ENCODE assay signal across 8 cellular contexts in the genomic region with DNA sequence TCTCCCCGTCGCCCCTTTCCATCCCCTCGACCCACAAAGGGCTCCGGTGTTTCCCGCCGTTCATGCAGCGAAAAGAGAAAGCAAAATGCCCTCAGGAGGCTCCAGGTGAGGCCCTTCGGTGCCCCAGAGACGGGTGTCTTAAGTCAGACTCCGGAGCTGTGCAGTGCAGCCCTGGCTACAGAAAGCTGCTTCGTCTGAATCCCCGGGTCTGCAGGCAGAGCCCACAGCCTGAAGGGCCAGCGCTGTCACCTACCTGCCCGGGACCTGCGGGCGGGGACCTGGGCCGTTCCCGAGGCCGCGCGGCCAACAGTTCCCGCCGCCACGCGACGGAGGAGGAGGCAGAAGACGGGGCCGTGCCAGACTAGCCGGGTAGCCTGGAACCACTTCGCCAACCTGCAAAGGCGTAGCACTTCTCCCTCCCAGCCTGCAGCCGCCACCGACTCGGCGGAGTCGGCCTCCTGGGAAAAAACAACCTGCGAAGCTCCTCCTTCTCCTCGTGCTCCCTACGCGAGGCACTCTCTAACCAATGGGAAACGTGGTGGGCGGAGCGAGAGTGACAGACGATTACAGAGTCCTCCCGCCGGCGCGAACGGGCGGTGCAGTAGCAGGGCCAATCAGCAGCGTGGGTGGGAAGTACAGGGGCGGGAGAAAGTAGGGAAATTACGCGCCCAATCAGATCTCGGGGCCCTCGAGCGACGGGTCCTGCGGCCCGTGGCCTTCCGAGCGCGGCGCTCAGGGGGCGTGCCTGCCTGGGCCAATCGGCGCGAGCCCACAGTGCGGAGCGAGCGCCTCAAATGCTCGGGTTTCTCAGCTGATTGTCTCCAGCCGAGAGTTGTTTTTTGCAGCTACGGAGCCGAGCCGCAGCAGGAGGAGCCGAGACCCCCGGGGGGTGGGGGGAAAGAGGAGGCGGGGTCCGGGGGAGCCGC. TPM values are rescaled to one million over a fixed set of nuclear protein-coding genes. Genes with fewer than 3 reads are reported as not detected.
DNase-seq lines count a peak whose midpoint lies in the region; ATAC-seq and TF ChIP-seq lines count a peak whose summit lies in the region.

GPR137C (plus strand) TSS at position 774 of the 926 bp plus-strand sequence. CDS start 312 bp downstream, outside the sequence.
A gene with protein sequence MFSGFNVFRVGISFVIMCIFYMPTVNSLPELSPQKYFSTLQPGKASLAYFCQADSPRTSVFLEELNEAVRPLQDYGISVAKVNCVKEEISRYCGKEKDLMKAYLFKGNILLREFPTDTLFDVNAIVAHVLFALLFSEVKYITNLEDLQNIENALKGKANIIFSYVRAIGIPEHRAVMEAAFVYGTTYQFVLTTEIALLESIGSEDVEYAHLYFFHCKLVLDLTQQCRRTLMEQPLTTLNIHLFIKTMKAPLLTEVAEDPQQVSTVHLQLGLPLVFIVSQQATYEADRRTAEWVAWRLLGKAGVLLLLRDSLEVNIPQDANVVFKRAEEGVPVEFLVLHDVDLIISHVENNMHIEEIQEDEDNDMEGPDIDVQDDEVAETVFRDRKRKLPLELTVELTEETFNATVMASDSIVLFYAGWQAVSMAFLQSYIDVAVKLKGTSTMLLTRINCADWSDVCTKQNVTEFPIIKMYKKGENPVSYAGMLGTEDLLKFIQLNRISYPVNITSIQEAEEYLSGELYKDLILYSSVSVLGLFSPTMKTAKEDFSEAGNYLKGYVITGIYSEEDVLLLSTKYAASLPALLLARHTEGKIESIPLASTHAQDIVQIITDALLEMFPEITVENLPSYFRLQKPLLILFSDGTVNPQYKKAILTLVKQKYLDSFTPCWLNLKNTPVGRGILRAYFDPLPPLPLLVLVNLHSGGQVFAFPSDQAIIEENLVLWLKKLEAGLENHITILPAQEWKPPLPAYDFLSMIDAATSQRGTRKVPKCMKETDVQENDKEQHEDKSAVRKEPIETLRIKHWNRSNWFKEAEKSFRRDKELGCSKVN (minus strand): TSS at position 443 of the 926 bp plus-strand sequence. CDS start 8,948 bp downstream, outside the sequence.

- peak within 1 kb of the TSS; percentile 98 to 100 for H3K4me3 Mint-ChIP-seq in activated T-cell treated with anti-CD3 and anti-CD28 coated beads, Interleukin-2, amount 50 U/mL, for 72 hours

- DNase-seq in DMS79 treated with DMSO at 0.1 percent for 48 hours (lab: John Stamatoyannopoulos, UW) (peak; percentile 100), Panc1 (ENCODE audit: low read depth, low spot score) (peak; percentile 95), esophagus muscularis mucosa (ENCODE audit: extremely low spot score) (peak; percentile 100)
- peak; percentile 98 to 100 for DNase-seq in activated T-cell treated with anti-CD3 and anti-CD28 coated beads, Interleukin-2, amount 50 U/mL, for 72 hours
- peak; percentile 97 to 98 for DNase-seq in stimulated activated CD8-positive, alpha-beta memory T cell treated with anti-CD3 and anti-CD28 coated beads, Interleukin-7, amount 100 ng/mL, for 1 hour (ENCODE audit: low read depth in 2 of 2)

- H4K20me1 ChIP-seq in KMS-11 (ENCODE audit: insufficient read depth), result no peaks in the 10 kb centered on the region

- H3K27ac ChIP-seq in KMS-11 (peak within 1 kb of the TSS; percentile 78), Panc1 (ENCODE audit: low read length) (peak within 1 kb of the TSS; percentile 32), esophagus muscularis mucosa (replicated peaks in 1 of 4) (peak within 1 kb of the TSS; percentile 86 to 96 (median 94)), muscle layer of colon (ENCODE audit: low read depth, low read length) (peak within 1 kb of the TSS; percentile 76)

- POLR2A ChIA-PET in Panc1 (lab: Charles Lee), result interaction anchor here (0.7 kb wide), 3 partner anchors 121 to 225 kb away, joined by 3 to 4 read pairs (median 3); no protein-coding TSS in a partner anchor

- peaks cover 10% of the 10 kb centered on the region; the same call in 1 of the 2 replicates for H3K79me2 ChIP-seq in KMS-11 (ENCODE audit: insufficient read depth, low read depth)

- CTCF ChIA-PET in Panc1 (lab: Charles Lee), result no interaction called here

- H3K4me1 ChIP-seq in KMS-11 (ENCODE audit: low read depth, poor library complexity, severe bottlenecking) (peaks cover 17% of the 10 kb centered on the region), Panc1 (ENCODE audit: control insufficient read depth, insufficient read depth, low read length) (peaks cover 14% of the 10 kb centered on the region), esophagus muscularis mucosa (peaks cover 17 to 28% (median 28%) of the 10 kb centered on the region in 4 donors), muscle layer of colon (ENCODE audit: insufficient read depth, low read length) (peaks cover 16% of the 10 kb centered on the region)

- H3K4me3 ChIP-seq in KMS-11 (IDR thresholded peaks at IDR 0.05; ENCODE audit: insufficient read depth, low read depth, low read length) (no peak within 1 kb of the TSS), Panc1 (ENCODE audit: low read depth in 2 of 2, low read length in 2 of 2) (peak within 1 kb of the TSS; percentile 62 to 92), esophagus muscularis mucosa (peak within 1 kb of the TSS; percentile 74 to 91 (median 82)), muscle layer of colon (ENCODE audit: low read depth in 1 of 2, low read length in 2 of 2) (peak within 1 kb of the TSS; percentile 73 to 94)

- no peak for TF ChIP-seq EP300 in esophagus muscularis mucosa (IDR thresholded peaks at IDR 0.05)

- H2AFZ ChIP-seq in KMS-11 (ENCODE audit: low read depth), result peak within 1 kb of the TSS; percentile 91

- 1% methylated on average over 26 of the region's 81 CpGs for WGBS in esophagus muscularis mucosa

- intact Hi-C loops in Panc1 (cut with micrococcal nuclease; ENCODE audit: unreplicated experiment) (no loop called here), esophagus muscularis mucosa (cut with DNase I) (loop anchor here (5.0 kb wide), 2 partner anchors 140 to 600 kb away; partner anchors contain the start of gene DDHD1)

- peak within 1 kb of the TSS; percentile 85 for H3K4me2 ChIP-seq in KMS-11

- peaks cover 23% of the 10 kb centered on the region for H3K27me3 Mint-ChIP-seq in activated T-cell treated with anti-CD3 and anti-CD28 coated beads, Interleukin-2, amount 50 U/mL, for 72 hours (ENCODE audit: low read depth)

- peaks cover 22% of the 10 kb centered on the region for H3K4me1 Mint-ChIP-seq in activated T-cell treated with anti-CD3 and anti-CD28 coated beads, Interleukin-2, amount 50 U/mL, for 72 hours (ENCODE audit: low read depth)

- H3K36me3 ChIP-seq in KMS-11 (ENCODE audit: insufficient read depth), result no peaks in the 10 kb centered on the region
- H3K36me3 ChIP-seq in Panc1 (ENCODE audit: control insufficient read depth, insufficient read depth, low read length), result no peaks in the 10 kb centered on the region
- no peaks in the 10 kb centered on the region for H3K36me3 ChIP-seq in esophagus muscularis mucosa
- H3K36me3 ChIP-seq in muscle layer of colon (ENCODE audit: insufficient read depth, low read length), result no peaks in the 10 kb centered on the region

- H3K27me3 ChIP-seq in KMS-11 (ENCODE audit: insufficient read depth, low read depth) (no peaks in the 10 kb centered on the region), Panc1 (ENCODE audit: control insufficient read depth, insufficient read depth, low read length) (no peaks in the 10 kb centered on the region; the same call in 1 of the 2 replicates), esophagus muscularis mucosa (no peaks in the 10 kb centered on the region), muscle layer of colon (ENCODE audit: control insufficient read depth in 1 of 2, insufficient read depth in 2 of 2, low read length in 2 of 2) (no peaks in the 10 kb centered on the region)

- TF ChIP-seq POLR2A in esophagus muscularis mucosa (IDR thresholded peaks at IDR 0.05; ENCODE audit: low read depth), result peak; percentile 64

- H3K9me3 Mint-ChIP-seq in activated T-cell treated with anti-CD3 and anti-CD28 coated beads, Interleukin-2, amount 50 U/mL, for 72 hours, result no peaks in the 10 kb centered on the region

- in situ Hi-C loops in Panc1 (cut with HindIII; ENCODE audit: low pct_unique_long_range_greater_than_20kb, low sequenced_read_pairs), result no loop called here

- H3K27ac Mint-ChIP-seq in activated T-cell treated with anti-CD3 and anti-CD28 coated beads, Interleukin-2, amount 50 U/mL, for 72 hours, result peak within 1 kb of the TSS; percentile 92

- TF ChIP-seq CTCF in KMS-11 (conservative IDR thresholded peaks at IDR 0.05; ENCODE audit: low read depth, low read length) (no peak), Panc1 (IDR thresholded peaks at IDR 0.05) (no peak), esophagus muscularis mucosa (IDR thresholded peaks at IDR 0.05) (peak in 1 of 3 experiments; percentile 14)

- ATAC-seq in GM21786 (IDR thresholded peaks at IDR 0.05; ENCODE audit: unreplicated experiment) (peak; percentile 96), Panc1 (peak; percentile 96)
- peak; percentile 91 to 92 for ATAC-seq in activated T-cell treated with anti-CD3 and anti-CD28 coated beads, Interleukin-2, amount 50 U/mL, for 72 hours (replicated peaks in 1 of 2)

- TSS peak; percentile 85 for BruUV-seq in Panc1 (replicated peaks; lab: Mats Ljungman, UMichigan)

- no peaks in the 10 kb centered on the region for H3K9me3 ChIP-seq in Panc1 (ENCODE audit: control insufficient read depth, insufficient read depth, low read depth, low read length)
- H3K9me3 ChIP-seq in esophagus muscularis mucosa, result no peaks in the 10 kb centered on the region
- H3K9me3 ChIP-seq in muscle layer of colon (ENCODE audit: low read length), result no peaks in the 10 kb centered on the region

- H3K9ac ChIP-seq in KMS-11 (peak within 1 kb of the TSS; percentile 70), muscle layer of colon (ENCODE audit: low read length) (peak within 1 kb of the TSS; percentile 81)

- H3K36me3 Mint-ChIP-seq in activated T-cell treated with anti-CD3 and anti-CD28 coated beads, Interleukin-2, amount 50 U/mL, for 72 hours (ENCODE audit: insufficient read depth in 2 of 2), result peaks cover 2 to 4% of the 10 kb centered on the region in 2 donors

RNA-seq across cellular contexts. Expression of gene GPR137C, which starts in this region (rescaled TPM):
- total RNA-seq in Panc1 (2021; ENCODE audit: unreplicated experiment), result 2.7 TPM
- 0.85 TPM for polyA plus RNA-seq in Panc1 (2012; ENCODE audit: insufficient read length)
- under 1 TPM; 0.12 to 0.46 TPM for total RNA-seq in activated T-cell treated with anti-CD3 and anti-CD28 coated beads, Interleukin-2, amount 50 U/mL, for 72 hours
- 1 to 10 TPM in 1 of 4 donors, under 1 TPM in 3; 0.39 to 1.2 (median 0.45) TPM for total RNA-seq in esophagus muscularis mucosa

RNA-seq across cellular contexts. Expression of the second gene that starts in this region (rescaled TPM):
- total RNA-seq in Panc1 (2021; ENCODE audit: unreplicated experiment), result 4.9 TPM
- 2.2 TPM for polyA plus RNA-seq in Panc1 (2012; ENCODE audit: insufficient read length)
- total RNA-seq in activated T-cell treated with anti-CD3 and anti-CD28 coated beads, Interleukin-2, amount 50 U/mL, for 72 hours, result 1 to 10 TPM; 4.0 to 6.7 TPM
- total RNA-seq in esophagus muscularis mucosa, result 10 to 100 TPM in 3 of 4 donors, 1 to 10 TPM in 1; 6.5 to 12.5 (median 11.8) TPM

Comparison
In these comparisons a context has a peak if more than half of its experiments do, and no peak if none do; other contexts are left out.
1. H3K27ac ChIP-seq: peak in every context shown above with its lines; median percentile 94 in esophagus muscularis mucosa; 78 in KMS-11; 76 in muscle layer of colon; 32 in Panc1.